1 cellular context compared by ENCODE assay signal in genomic region chr7:8303904-8304528, GRCh38.
TF ChIP-seq lines count a peak whose summit lies in the region.

No MANE protein-coding gene starts in this region.

TF ChIP-seq in K562, 482 proteins besides CTCF, POLR2A, EP300 and RAD21 (continued from another document):
- TF ChIP-seq MGA (IDR thresholded peaks at IDR 0.05): peak; percentile 90
- TF ChIP-seq, protein P1, sequence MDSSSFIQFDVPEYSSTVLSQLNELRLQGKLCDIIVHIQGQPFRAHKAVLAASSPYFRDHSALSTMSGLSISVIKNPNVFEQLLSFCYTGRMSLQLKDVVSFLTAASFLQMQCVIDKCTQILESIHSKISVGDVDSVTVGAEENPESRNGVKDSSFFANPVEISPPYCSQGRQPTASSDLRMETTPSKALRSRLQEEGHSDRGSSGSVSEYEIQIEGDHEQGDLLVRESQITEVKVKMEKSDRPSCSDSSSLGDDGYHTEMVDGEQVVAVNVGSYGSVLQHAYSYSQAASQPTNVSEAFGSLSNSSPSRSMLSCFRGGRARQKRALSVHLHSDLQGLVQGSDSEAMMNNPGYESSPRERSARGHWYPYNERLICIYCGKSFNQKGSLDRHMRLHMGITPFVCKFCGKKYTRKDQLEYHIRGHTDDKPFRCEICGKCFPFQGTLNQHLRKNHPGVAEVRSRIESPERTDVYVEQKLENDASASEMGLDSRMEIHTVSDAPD (CRISPR knock-in tag; IDR thresholded peaks at IDR 0.05): no peak
- no peak for TF ChIP-seq E2F3 (CRISPR knock-in tag; IDR thresholded peaks at IDR 0.05)
- TF ChIP-seq, protein P2, sequence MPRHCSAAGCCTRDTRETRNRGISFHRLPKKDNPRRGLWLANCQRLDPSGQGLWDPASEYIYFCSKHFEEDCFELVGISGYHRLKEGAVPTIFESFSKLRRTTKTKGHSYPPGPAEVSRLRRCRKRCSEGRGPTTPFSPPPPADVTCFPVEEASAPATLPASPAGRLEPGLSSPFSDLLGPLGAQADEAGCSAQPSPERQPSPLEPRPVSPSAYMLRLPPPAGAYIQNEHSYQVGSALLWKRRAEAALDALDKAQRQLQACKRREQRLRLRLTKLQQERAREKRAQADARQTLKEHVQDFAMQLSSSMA (CRISPR knock-in tag; IDR thresholded peaks at IDR 0.05): no peak
- peak; percentile 93 for TF ChIP-seq L3MBTL2 (IDR thresholded peaks at IDR 0.05)
- peak; percentile 86 for TF ChIP-seq ZNF592 (IDR thresholded peaks at IDR 0.05)
- TF ChIP-seq PHF21A (IDR thresholded peaks at IDR 0.05; ENCODE audit: borderline replicate concordance, low read depth): no peak
- TF ChIP-seq ZNF140 (CRISPR knock-in tag; IDR thresholded peaks at IDR 0.05): no peak
- TF ChIP-seq ZNF274 (IDR thresholded peaks at IDR 0.05; ENCODE audit: borderline replicate concordance, low read depth, low read length): no peak
- TF ChIP-seq NEUROD1 (IDR thresholded peaks at IDR 0.05; ENCODE audit: borderline replicate concordance, low read depth, low read length, partially characterized antibody): no peak
- no peak for TF ChIP-seq CREB1 (IDR thresholded peaks at IDR 0.05)
- TF ChIP-seq CREB1 (CRISPR knock-in tag; IDR thresholded peaks at IDR 0.05): no peak
- TF ChIP-seq SMC3 (conservative IDR thresholded peaks at IDR 0.05; ENCODE audit: insufficient read depth, low read depth, low read length): no peak
- TF ChIP-seq HDAC6 (IDR thresholded peaks at IDR 0.05; ENCODE audit: low read depth, low read length): no peak
- no peak for TF ChIP-seq TCF7L2 (IDR thresholded peaks at IDR 0.05; ENCODE audit: low read depth, low read length)
- no peak for TF ChIP-seq TAL1 (IDR thresholded peaks at IDR 0.05)
- TF ChIP-seq RBM17 (IDR thresholded peaks at IDR 0.05; ENCODE audit: borderline replicate concordance, low read depth, low read length): no peak
- TF ChIP-seq, protein P3, sequence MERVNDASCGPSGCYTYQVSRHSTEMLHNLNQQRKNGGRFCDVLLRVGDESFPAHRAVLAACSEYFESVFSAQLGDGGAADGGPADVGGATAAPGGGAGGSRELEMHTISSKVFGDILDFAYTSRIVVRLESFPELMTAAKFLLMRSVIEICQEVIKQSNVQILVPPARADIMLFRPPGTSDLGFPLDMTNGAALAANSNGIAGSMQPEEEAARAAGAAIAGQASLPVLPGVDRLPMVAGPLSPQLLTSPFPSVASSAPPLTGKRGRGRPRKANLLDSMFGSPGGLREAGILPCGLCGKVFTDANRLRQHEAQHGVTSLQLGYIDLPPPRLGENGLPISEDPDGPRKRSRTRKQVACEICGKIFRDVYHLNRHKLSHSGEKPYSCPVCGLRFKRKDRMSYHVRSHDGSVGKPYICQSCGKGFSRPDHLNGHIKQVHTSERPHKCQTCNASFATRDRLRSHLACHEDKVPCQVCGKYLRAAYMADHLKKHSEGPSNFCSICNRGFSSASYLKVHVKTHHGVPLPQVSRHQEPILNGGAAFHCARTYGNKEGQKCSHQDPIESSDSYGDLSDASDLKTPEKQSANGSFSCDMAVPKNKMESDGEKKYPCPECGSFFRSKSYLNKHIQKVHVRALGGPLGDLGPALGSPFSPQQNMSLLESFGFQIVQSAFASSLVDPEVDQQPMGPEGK (CRISPR knock-in tag; IDR thresholded peaks at IDR 0.05; ENCODE audit: borderline replicate concordance): 0 out of 2 replicates have a peak, but pooled peaks have one; percentile 28
- TF ChIP-seq TARDBP (IDR thresholded peaks at IDR 0.05): no peak
TF ChIP-seq in K562: peak in this region for 66.
